Comparison of ENCODE assay signal across 22 cellular contexts in the genomic region with DNA sequence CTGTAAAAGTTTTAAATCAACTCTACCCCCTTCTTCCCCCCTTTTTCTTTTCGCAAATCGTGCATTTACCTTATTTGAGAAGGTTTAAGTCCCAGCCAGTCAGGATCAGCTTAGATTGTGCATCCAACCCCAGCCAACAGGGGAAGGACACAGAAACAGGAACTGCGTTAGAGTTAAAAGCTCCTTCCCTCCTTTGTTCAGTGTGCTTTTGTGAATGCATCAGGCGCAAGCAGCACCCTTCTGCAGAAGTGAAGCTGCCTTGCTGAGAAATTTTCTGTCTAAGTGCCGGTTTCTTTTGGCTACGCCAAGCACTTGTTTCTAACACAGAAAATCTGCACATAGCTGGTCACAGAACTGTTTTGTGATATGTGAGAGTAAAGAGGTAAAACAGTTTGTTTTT.
"Had no signal": no experiment of that assay in that cellular context is flagged by ENCODE, and none has a peak within 500 bp of the region (broad histone marks: within the 10 kb centered on the region; RNA-seq: fewer than 3 reads in every experiment).

No MANE protein-coding gene starts in this region.

- H3K27me3 ChIP-seq: brain microvascular endothelial cell, cardiac muscle cell had no signal

- H3K36me3 ChIP-seq: brain microvascular endothelial cell, cardiac muscle cell, WERI-Rb-1 had no signal

- DNase-seq: activated CD4-positive, alpha-beta T cell treated with anti-CD3 and anti-CD28 coated beads for 36 hours; activated CD4-positive, alpha-beta T cell treated with anti-CD3 and anti-CD28 coated beads, Interleukin-2, amount 50 U/mL, for 1 hour; activated CD8-positive, alpha-beta memory T cell treated with anti-CD3 and anti-CD28 coated beads, Interleukin-2, amount 50 U/mL, for 4 hours; activated CD8-positive, alpha-beta T cell treated with anti-CD3 and anti-CD28 coated beads for 36 hours; activated gamma-delta T cell treated with Interleukin-2 at 50 U/mL for 16 hours; activated naive CD4-positive, alpha-beta T cell treated with anti-CD3 and anti-CD28 coated beads, Interleukin-2, amount 10 ng/mL, durations not matched to agents 7 days and 5 days; activated naive CD8-positive, alpha-beta T cell treated with anti-CD3 and anti-CD28 coated beads for 36 hours; activated T-cell treated with anti-CD3 and anti-CD28 coated beads, Interleukin-2, amount 50 U/mL, for 72 hours; brain microvascular endothelial cell; MM.1S; NCI-H1048; NCI-H1930; NCI-H2171; NCI-H226; NCI-H526; NCI-H774; Right ventricle myocardium superior; T-helper 1 cell; WERI-Rb-1 had no signal

- H3K4me3 Mint-ChIP-seq: activated CD4-positive, alpha-beta T cell treated with anti-CD3 and anti-CD28 coated beads for 36 hours; activated CD8-positive, alpha-beta T cell treated with anti-CD3 and anti-CD28 coated beads for 36 hours; activated naive CD4-positive, alpha-beta T cell treated with anti-CD3 and anti-CD28 coated beads, Interleukin-2, amount 10 ng/mL, durations not matched to agents 7 days and 5 days; activated naive CD8-positive, alpha-beta T cell treated with anti-CD3 and anti-CD28 coated beads for 36 hours; activated T-cell treated with anti-CD3 and anti-CD28 coated beads, Interleukin-2, amount 50 U/mL, for 72 hours had no signal

- H3K27ac ChIP-seq: brain microvascular endothelial cell, cardiac muscle cell, RWPE1, WERI-Rb-1 had no signal

- H3K27me3 Mint-ChIP-seq: activated CD4-positive, alpha-beta T cell treated with anti-CD3 and anti-CD28 coated beads for 36 hours had no signal

- H3K9me3 Mint-ChIP-seq: activated T-helper 2 cell treated with anti-CD3 and anti-CD28 coated beads, Interferon-gamma antibody, Interleukin-2, Interleukin-4, amounts not matched to agents 10 μg/mL and 5 μg/mL and 100 μg/mL, durations not matched to agents 14 hours and 24 hours and 36 hours had no signal

- H3K27ac Mint-ChIP-seq: activated CD4-positive, alpha-beta T cell treated with anti-CD3 and anti-CD28 coated beads for 36 hours; activated CD8-positive, alpha-beta T cell treated with anti-CD3 and anti-CD28 coated beads for 36 hours; activated naive CD4-positive, alpha-beta T cell treated with anti-CD3 and anti-CD28 coated beads, Interleukin-2, amount 10 ng/mL, durations not matched to agents 7 days and 5 days; activated naive CD8-positive, alpha-beta T cell treated with anti-CD3 and anti-CD28 coated beads for 36 hours; activated T-cell treated with anti-CD3 and anti-CD28 coated beads, Interleukin-2, amount 50 U/mL, for 72 hours; activated T-helper 2 cell treated with anti-CD3 and anti-CD28 coated beads, Interferon-gamma antibody, Interleukin-2, Interleukin-4, amounts not matched to agents 10 μg/mL and 5 μg/mL and 100 μg/mL, durations not matched to agents 14 hours and 24 hours and 36 hours had no signal

- H3K36me3 Mint-ChIP-seq: activated naive CD4-positive, alpha-beta T cell treated with anti-CD3 and anti-CD28 coated beads, Interleukin-2, amount 10 ng/mL, durations not matched to agents 7 days and 5 days; activated naive CD8-positive, alpha-beta T cell treated with anti-CD3 and anti-CD28 coated beads for 36 hours had no signal

- H3K4me3 ChIP-seq: cardiac muscle cell had no signal
